ENCODE assay signal across 8 cellular contexts in the genomic region with DNA sequence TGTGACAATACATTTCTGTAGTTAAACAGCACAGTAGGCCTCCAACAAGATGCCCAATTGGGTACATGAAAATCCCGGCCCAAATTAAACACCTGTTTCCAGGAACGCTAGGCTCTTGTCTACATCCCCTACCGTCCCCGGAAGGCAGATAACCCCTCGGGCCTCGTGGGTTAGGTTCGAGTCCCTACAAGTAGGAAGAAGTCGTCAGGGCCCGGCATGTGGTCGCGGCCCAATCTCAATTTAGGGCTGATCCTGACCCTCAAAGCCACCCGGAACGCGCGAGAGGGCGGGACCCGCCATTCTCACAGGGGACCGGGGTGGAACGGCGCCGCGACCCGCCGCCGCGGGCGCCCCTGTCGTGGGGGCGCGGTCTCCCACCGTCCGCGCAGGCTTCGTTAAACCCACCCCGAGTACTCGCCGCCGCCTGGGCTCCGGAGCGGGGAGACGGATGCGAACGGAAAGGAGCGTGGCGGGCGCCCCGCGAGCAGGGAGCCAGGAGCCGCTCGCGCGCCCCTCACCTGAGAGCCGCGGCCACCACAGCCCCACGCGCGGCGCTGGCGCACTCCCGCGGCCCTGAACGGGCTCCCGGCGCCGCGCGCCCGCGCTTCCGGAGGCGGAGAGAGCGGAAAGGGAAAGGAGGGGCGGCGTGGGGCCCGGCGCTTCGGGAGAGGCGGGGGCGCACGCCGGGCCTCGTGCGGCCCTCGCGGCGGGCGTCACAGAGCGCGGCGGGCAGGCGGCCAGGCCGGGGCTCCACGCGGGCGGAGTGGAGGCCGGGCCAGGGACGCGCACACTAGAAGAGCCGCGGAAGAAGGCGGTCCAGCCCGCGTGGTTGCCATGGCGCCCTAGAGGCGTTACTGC. TPM values are rescaled to one million over a fixed set of nuclear protein-coding genes. Genes with fewer than 3 reads are reported as not detected.
DNase-seq lines count a peak whose midpoint lies in the region; ATAC-seq and TF ChIP-seq lines count a peak whose summit lies in the region.

A gene (minus strand): TSS at position 621 of the 858 bp plus-strand sequence. CDS start 12,804 bp downstream, outside the sequence.

- peaks cover 40% of the 10 kb centered on the region for H3K4me1 Mint-ChIP-seq in activated CD4-positive, alpha-beta T cell treated with anti-CD3 and anti-CD28 coated beads, Interleukin-2, amount 10 ng/mL, durations not matched to agents 7 days and 5 days

- peak within 1 kb of the TSS; percentile 54 for H3K4me3 ChIP-seq in AG09309 (ENCODE audit: control insufficient read depth, low read depth, low read length)

- peak; percentile 84 for ATAC-seq in GM18867 (IDR thresholded peaks at IDR 0.05; ENCODE audit: unreplicated experiment)
- ATAC-seq in HG03097 (IDR thresholded peaks at IDR 0.05; ENCODE audit: low FRiP score, unreplicated experiment): peak; percentile 60
- ATAC-seq in left lobe of liver: peak; percentile 89

- no peaks in the 10 kb centered on the region for H3K27me3 Mint-ChIP-seq in activated CD4-positive, alpha-beta T cell treated with anti-CD3 and anti-CD28 coated beads, Interleukin-2, amount 10 ng/mL, durations not matched to agents 7 days and 5 days

- H3K9me3 Mint-ChIP-seq in activated CD4-positive, alpha-beta T cell treated with anti-CD3 and anti-CD28 coated beads, Interleukin-2, amount 10 ng/mL, durations not matched to agents 7 days and 5 days: no peaks in the 10 kb centered on the region

- H3K27ac Mint-ChIP-seq in activated CD4-positive, alpha-beta T cell treated with anti-CD3 and anti-CD28 coated beads, Interleukin-2, amount 10 ng/mL, durations not matched to agents 7 days and 5 days: peak within 1 kb of the TSS; percentile 98

- POLR2A ChIA-PET in activated CD4-positive, alpha-beta T cell treated with anti-CD3 and anti-CD28 coated beads, Interleukin-2, amount 10 ng/mL, durations not matched to agents 7 days and 5 days (lab: Charles Lee): no interaction called here

- peak within 1 kb of the TSS; percentile 93 for H3K4me3 Mint-ChIP-seq in activated CD4-positive, alpha-beta T cell treated with anti-CD3 and anti-CD28 coated beads, Interleukin-2, amount 10 ng/mL, durations not matched to agents 7 days and 5 days

- CTCF ChIA-PET in activated CD4-positive, alpha-beta T cell treated with anti-CD3 and anti-CD28 coated beads, Interleukin-2, amount 10 ng/mL, durations not matched to agents 7 days and 5 days (lab: Charles Lee): no interaction called here

- DNase-seq in AG09309 (ENCODE audit: low read depth) (peak; percentile 56), NCI-H460 (ENCODE audit: extremely low read depth, low read depth) (peak; percentile 73), cortex of kidney (lab: John Stamatoyannopoulos, UW) (peak; percentile 20), left lobe of liver (ENCODE audit: low spot score) (peak; percentile 94)
- peak; percentile 78 for DNase-seq in activated CD4-positive, alpha-beta T cell treated with anti-CD3 and anti-CD28 coated beads, Interleukin-2, amount 10 ng/mL, durations not matched to agents 7 days and 5 days
- DNase-seq in stimulated activated CD4-positive, alpha-beta T cell treated with anti-CD3 and anti-CD28 coated beads, Interleukin-1b, Interleukin-23, amount 100 ng/mL, for 48 hours: peak; percentile 74

- TF ChIP-seq CTCF in AG09309 (IDR thresholded peaks at IDR 0.05; ENCODE audit: control insufficient read depth, insufficient read depth, low read depth, low read length, missing control alignments): no peak

- peaks cover 5% of the 10 kb centered on the region for H3K36me3 Mint-ChIP-seq in activated CD4-positive, alpha-beta T cell treated with anti-CD3 and anti-CD28 coated beads, Interleukin-2, amount 10 ng/mL, durations not matched to agents 7 days and 5 days (ENCODE audit: low read depth)

RNA-seq across cellular contexts. Expression of the gene that starts here (rescaled TPM):
- 42.6 and 44.1 TPM in 2 replicates for total RNA-seq in NCI-H460 (2014; rRNA removed; shearing (Covaris generic))
- polyA plus RNA-seq in NCI-H460 (2014; cell fraction: nucleus; rRNA removed): 15.2 and 21.5 TPM in 2 replicates
- total RNA-seq in activated CD4-positive, alpha-beta T cell treated with anti-CD3 and anti-CD28 coated beads, Interleukin-2, amount 10 ng/mL, durations not matched to agents 7 days and 5 days: 10 to 100 TPM; 32.4 to 44.3 TPM
- 11.3 TPM for total RNA-seq in left lobe of liver

Comparison
In these comparisons a context has a peak if more than half of its experiments do, and no peak if none do; other contexts are left out.
1. Peak in every context shown above with its lines: DNase-seq, ATAC-seq and H3K4me3 ChIP-seq.
2. DNase-seq: peak in every context shown above with its lines; median percentile 94 in left lobe of liver; 78 in activated CD4-positive, alpha-beta T cell treated with anti-CD3 and anti-CD28 coated beads, Interleukin-2, amount 10 ng/mL, durations not matched to agents 7 days and 5 days; 74 in stimulated activated CD4-positive, alpha-beta T cell treated with anti-CD3 and anti-CD28 coated beads, Interleukin-1b, Interleukin-23, amount 100 ng/mL, for 48 hours; 73 in NCI-H460; 56 in AG09309; 20 in cortex of kidney.